ENCODE assay signal across 17 cellular contexts in genomic region chr1:101317590-101317989, GRCh38.
DNase-seq lines count a peak whose midpoint lies in the region; ATAC-seq, FAIRE-seq and TF ChIP-seq lines count a peak whose summit lies in the region.
"Had no signal": no experiment of that assay in that cellular context is flagged by ENCODE, and none has a peak within 500 bp of the region (broad histone marks: within the 10 kb centered on the region; RNA-seq: fewer than 3 reads in every experiment).

No MANE protein-coding gene starts in this region.

- no peaks in the 10 kb centered on the region for H3K79me2 ChIP-seq in K562 (ENCODE audit: control insufficient read depth, insufficient read depth, low read length)

- no peak overlapping the region for H3K4me3 Mint-ChIP-seq in activated naive CD4-positive, alpha-beta T cell treated with anti-CD3 and anti-CD28 coated beads for 36 hours
- H3K4me3 Mint-ChIP-seq: naive B cell; stimulated activated naive CD8-positive, alpha-beta T cell treated with anti-CD3 and anti-CD28 coated beads, Interleukin-15, amount 100 ng/mL, for 72 hours had no signal

- H3K4me2 ChIP-seq in K562 (ENCODE audit: insufficient read depth, low read length): no peak overlapping the region

- in situ Hi-C loops in KBM-7 (cut with MboI; ENCODE audit: low pct_unique_long_range_greater_than_20kb, low sequenced_read_pairs) (no loop called here), K562 (cut with MboI) (no loop called here)

- no peaks in the 10 kb centered on the region for H4K20me1 ChIP-seq in K562 (replicated peaks; ENCODE audit: control insufficient read depth, insufficient read depth, low read length)

- WGBS in K562 (ENCODE audit: insufficient coverage, low coverage, missing lambda C conversion rate): 67% methylated on average over 3 of the region's 3 CpGs

- no peaks in the 10 kb centered on the region for H3K9me1 ChIP-seq in K562 (ENCODE audit: control insufficient read depth, insufficient read depth, low read length)

- FAIRE-seq in K562 (lab: Jason Lieb, UNC) (no peak), frontal cortex (lab: Jason Lieb, UNC) (no peak)
- FAIRE-seq: urothelium cell line had no signal

- no peaks in the 10 kb centered on the region for H3K9me3 Mint-ChIP-seq in activated naive CD4-positive, alpha-beta T cell treated with anti-CD3 and anti-CD28 coated beads for 36 hours
- H3K9me3 Mint-ChIP-seq: naive B cell; stimulated activated naive CD8-positive, alpha-beta T cell treated with anti-CD3 and anti-CD28 coated beads, Interleukin-15, amount 100 ng/mL, for 72 hours had no signal

- H3K27me3 ChIP-seq in K562 (ENCODE audit: control insufficient read depth in 2 of 2, insufficient read depth in 2 of 2, low read length in 2 of 2): peaks cover 0 to 22% of the 10 kb centered on the region in 2 experiments; a peak in 4 of 5 replicates

- no peak overlapping the region for H3K27ac ChIP-seq in K562 (ENCODE audit: extremely low read depth, low read depth, low read length)
- H3K27ac ChIP-seq: gastroesophageal sphincter had no signal

- no peak overlapping the region for H3K4me3 ChIP-seq in K562
- H3K4me3 ChIP-seq: gastroesophageal sphincter had no signal

- CTCF ChIA-PET in activated naive CD4-positive, alpha-beta T cell treated with anti-CD3 and anti-CD28 coated beads for 36 hours (lab: Charles Lee): interaction anchor here (1.0 to 2.3 kb wide), 5 partner anchors 8 to 46 kb away, joined by 3 to 8 read pairs (median 5); no protein-coding TSS in a partner anchor
- CTCF ChIA-PET in K562 (lab: Yijun Ruan, JAX; ENCODE audit: low intra/inter-chr PET ratio): interaction anchor here (0.7 kb wide), 1 partner anchor 1737 kb away, joined by 3 read pairs; no protein-coding TSS in a partner anchor

- TF ChIP-seq CTCF in K562 (IDR thresholded peaks at IDR 0.05 in 2 of 3, conservative IDR thresholded peaks at IDR 0.05 in 1 of 3; ENCODE audit: insufficient read depth in 2 of 3, low read depth in 1 of 3, low read length in 3 of 3): peak in 2 of 3 experiments; percentile 11 to 19; a peak in 2 of 6 replicates

- POLR2A ChIA-PET in K562 (lab: Yijun Ruan, JAX): interaction anchor here (1.0 kb wide), 1 partner anchor 9 kb away, joined by 4 read pairs; no protein-coding TSS in a partner anchor

- no peak for TF ChIP-seq POLR2A in K562 (conservative IDR thresholded peaks at IDR 0.05)

- no peaks in the 10 kb centered on the region for H3K9me3 ChIP-seq in K562 (replicated peaks; ENCODE audit: control insufficient read depth, insufficient read depth, low read depth, low read length)
- H3K9me3 ChIP-seq: Caco-2, gastroesophageal sphincter had no signal

- no peak overlapping the region for H3K9ac ChIP-seq in K562 (ENCODE audit: insufficient read depth in 1 of 2, low read depth in 2 of 2, low read length in 2 of 2)

- no peaks in the 10 kb centered on the region for H3K36me3 ChIP-seq in K562 (ENCODE audit: control insufficient read depth, insufficient read depth, low read length)
- H3K36me3 ChIP-seq: gastroesophageal sphincter had no signal

- no peaks in the 10 kb centered on the region for H3K4me1 ChIP-seq in K562 (replicated peaks in 1 of 2; ENCODE audit: control insufficient read depth in 2 of 2, insufficient read depth in 2 of 2, low read length in 2 of 2)
- H3K4me1 ChIP-seq: Caco-2, gastroesophageal sphincter had no signal

- peaks cover 22% of the 10 kb centered on the region for H3K4me1 Mint-ChIP-seq in activated naive CD4-positive, alpha-beta T cell treated with anti-CD3 and anti-CD28 coated beads for 36 hours (ENCODE audit: low read depth)

- no peak for TF ChIP-seq EP300 in K562 (IDR thresholded peaks at IDR 0.05; ENCODE audit: low read length)

- no peak overlapping the region for H3K27ac Mint-ChIP-seq in activated naive CD4-positive, alpha-beta T cell treated with anti-CD3 and anti-CD28 coated beads for 36 hours
- H3K27ac Mint-ChIP-seq: stimulated activated naive CD8-positive, alpha-beta T cell treated with anti-CD3 and anti-CD28 coated beads, Interleukin-15, amount 100 ng/mL, for 72 hours had no signal

- H2AFZ ChIP-seq in K562 (ENCODE audit: low read depth, low read length): no peak overlapping the region

- no peak for TF ChIP-seq RAD21 in K562 (CRISPR knock-in tag; conservative IDR thresholded peaks at IDR 0.05 in 1 of 2, IDR thresholded peaks at IDR 0.05 in 1 of 2)

- peak; percentile 22; the same call in 1 of the 3 replicates for ATAC-seq in K562
- ATAC-seq: gastroesophageal sphincter; stimulated activated naive CD8-positive, alpha-beta T cell treated with anti-CD3 and anti-CD28 coated beads, Interleukin-15, amount 100 ng/mL, for 72 hours had no signal

- DNase-seq in activated naive CD4-positive, alpha-beta T cell treated with anti-CD3 and anti-CD28 coated beads for 36 hours: peak; percentile 35
- DNase-seq in activated naive CD4-positive, alpha-beta T cell (lab: John Stamatoyannopoulos, UW): no peak
- DNase-seq in KBM-7 (peak; percentile 13), K562 (ENCODE audit: extremely low read depth in 1 of 4, low spot score in 3 of 4) (peak in 1 of 4 experiments; percentile 29), iPS-NIHi11 (ENCODE audit: low spot score) (no peak), frontal cortex (ENCODE audit: low spot score in 2 of 2) (no peak), cerebellar nuclear complex (lab: John Stamatoyannopoulos, UW) (no peak)
- DNase-seq in activated T-cell treated with anti-CD3 and anti-CD28 coated beads, Interleukin-2, amount 50 U/mL, for 1 hour: no peak
- DNase-seq: activated CD4-positive, alpha-beta T cell treated with anti-CD3 and anti-CD28 coated beads for 4 hours; amniotic stem cell; Caco-2; naive B cell; NCI-H2081 treated with DMSO at 0.1 percent for 48 hours; stimulated activated CD4-positive, alpha-beta T cell treated with anti-CD3 and anti-CD28 coated beads, Interleukin-12 subunit alpha, Interleukin-12 subunit beta, amount 100 ng/mL, for 4 hours; stimulated activated naive CD8-positive, alpha-beta T cell treated with anti-CD3 and anti-CD28 coated beads, Interleukin-15, amount 100 ng/mL, for 72 hours had no signal

- H3K36me3 Mint-ChIP-seq in activated naive CD4-positive, alpha-beta T cell treated with anti-CD3 and anti-CD28 coated beads for 36 hours (ENCODE audit: low read depth): no peaks in the 10 kb centered on the region
- H3K36me3 Mint-ChIP-seq: naive B cell had no signal

- BruUV-seq in K562 (replicated peaks; lab: Mats Ljungman, UMichigan): no TSS peak

- no peaks in the 10 kb centered on the region for H3K27me3 Mint-ChIP-seq in activated naive CD4-positive, alpha-beta T cell treated with anti-CD3 and anti-CD28 coated beads for 36 hours (ENCODE audit: low read depth)
- H3K27me3 Mint-ChIP-seq: naive B cell had no signal

- intact Hi-C loops in activated naive CD4-positive, alpha-beta T cell treated with anti-CD3 and anti-CD28 coated beads for 36 hours (cut with micrococcal nuclease): no loop called here
- intact Hi-C loops in K562 (cut with micrococcal nuclease): no loop called here

TF ChIP-seq in K562, 482 proteins besides CTCF, POLR2A, EP300 and RAD21 (continues in another document):
- TF ChIP-seq MLX (CRISPR knock-in tag; conservative IDR thresholded peaks at IDR 0.05) (no peak), IFI16 (CRISPR knock-in tag; IDR thresholded peaks at IDR 0.05) (no peak), THRB (CRISPR knock-in tag; conservative IDR thresholded peaks at IDR 0.05) (no peak), CEBPB (tag; IDR thresholded peaks at IDR 0.05) (peak; percentile 61; the same call in 1 of the 2 replicates), SPI1 (IDR thresholded peaks at IDR 0.05; ENCODE audit: borderline replicate concordance, low read depth, low read length) (no peak), HMG20A (CRISPR knock-in tag; conservative IDR thresholded peaks at IDR 0.05) (no peak), ZZZ3 (IDR thresholded peaks at IDR 0.05) (no peak)

Comparison
In these comparisons a context has a peak if more than half of its experiments do, and no peak if none do; other contexts are left out.
1. DNase-seq: peak in activated naive CD4-positive, alpha-beta T cell treated with anti-CD3 and anti-CD28 coated beads for 36 hours (single experiment) and KBM-7 (single experiment); none in activated naive CD4-positive, alpha-beta T cell (0 of 4), iPS-NIHi11 (single experiment), frontal cortex (0 of 2), activated T-cell treated with anti-CD3 and anti-CD28 coated beads, Interleukin-2, amount 50 U/mL, for 1 hour (single experiment) and cerebellar nuclear complex (0 of 2).